Comparison of ENCODE assay signal across 8 cellular contexts in genomic region chr1:23980006-23980724, GRCh38. TPM values are rescaled to one million over a fixed set of nuclear protein-coding genes. Genes with fewer than 3 reads are reported as not detected.
DNase-seq lines count a peak whose midpoint lies in the region; ATAC-seq and TF ChIP-seq lines count a peak whose summit lies in the region.

Gene SRSF10 (minus strand): TSS chr1:23980327. CDS start chr1:23980255, 72 bp downstream.

- peak within 1 kb of the TSS; percentile 94 for H3K4me3 Mint-ChIP-seq in activated naive CD4-positive, alpha-beta T cell treated with anti-CD3 and anti-CD28 coated beads, Interleukin-2, amount 10 ng/mL, durations not matched to agents 7 days and 5 days

- no peaks in the 10 kb centered on the region for H3K9me3 Mint-ChIP-seq in activated naive CD4-positive, alpha-beta T cell treated with anti-CD3 and anti-CD28 coated beads, Interleukin-2, amount 10 ng/mL, durations not matched to agents 7 days and 5 days

- H3K27ac Mint-ChIP-seq in activated naive CD4-positive, alpha-beta T cell treated with anti-CD3 and anti-CD28 coated beads, Interleukin-2, amount 10 ng/mL, durations not matched to agents 7 days and 5 days, result peak within 1 kb of the TSS; percentile 98

- H3K27me3 Mint-ChIP-seq in activated naive CD4-positive, alpha-beta T cell treated with anti-CD3 and anti-CD28 coated beads, Interleukin-2, amount 10 ng/mL, durations not matched to agents 7 days and 5 days, result no peaks in the 10 kb centered on the region

- CTCF ChIA-PET in activated naive CD4-positive, alpha-beta T cell treated with anti-CD3 and anti-CD28 coated beads, Interleukin-2, amount 10 ng/mL, durations not matched to agents 7 days and 5 days (lab: Charles Lee), result interaction anchor here (1.0 kb wide), 1 partner anchor 19 kb away, joined by 5 read pairs; no protein-coding TSS in a partner anchor

- no peaks in the 10 kb centered on the region for H3K27me3 ChIP-seq in gastroesophageal sphincter

- TF ChIP-seq POLR2A in NB4 (IDR thresholded peaks at IDR 0.05; ENCODE audit: extremely low read depth, insufficient read length) (peak; percentile 97), gastroesophageal sphincter (IDR thresholded peaks at IDR 0.05) (peak; percentile 98)

- H3K4me1 ChIP-seq in gastroesophageal sphincter, result peaks cover 12 to 65% (median 24%) of the 10 kb centered on the region in 3 donors

- H3K27ac ChIP-seq in SK-N-MC (peak within 1 kb of the TSS; percentile 99), gastroesophageal sphincter (peak within 1 kb of the TSS; percentile 95 to 98 (median 98))

- no peaks in the 10 kb centered on the region for H3K9me3 ChIP-seq in SK-N-MC (ENCODE audit: low read depth, low read length)
- no peaks in the 10 kb centered on the region for H3K9me3 ChIP-seq in gastroesophageal sphincter

- H3K9ac ChIP-seq in SK-N-MC (ENCODE audit: insufficient read length), result peak within 1 kb of the TSS; percentile 96

- H3K36me3 Mint-ChIP-seq in activated naive CD4-positive, alpha-beta T cell treated with anti-CD3 and anti-CD28 coated beads, Interleukin-2, amount 10 ng/mL, durations not matched to agents 7 days and 5 days, result peaks cover 36% of the 10 kb centered on the region

- no peak for TF ChIP-seq CTCF in NB4 (IDR thresholded peaks at IDR 0.05; ENCODE audit: low read depth, low read length)
- TF ChIP-seq CTCF in gastroesophageal sphincter (IDR thresholded peaks at IDR 0.05), result peak in 3 of 4 experiments; percentile 54 to 85 (median 60)

- H3K4me3 ChIP-seq in GM08714 (ENCODE audit: low read length), result peak within 1 kb of the TSS; percentile 85
- peak within 1 kb of the TSS; percentile 91 for H3K4me3 ChIP-seq in NB4 (ENCODE audit: low read depth, low read length)
- H3K4me3 ChIP-seq in SK-N-MC, result peak within 1 kb of the TSS; percentile 80
- peak within 1 kb of the TSS; percentile 93 to 96 for H3K4me3 ChIP-seq in gastroesophageal sphincter

- H3K4me1 Mint-ChIP-seq in activated naive CD4-positive, alpha-beta T cell treated with anti-CD3 and anti-CD28 coated beads, Interleukin-2, amount 10 ng/mL, durations not matched to agents 7 days and 5 days, result peaks cover 47% of the 10 kb centered on the region

- ATAC-seq in HG02571 (IDR thresholded peaks at IDR 0.05; ENCODE audit: unreplicated experiment) (peak; percentile 88), gastroesophageal sphincter (peak; percentile 99)

- 0% methylated on average over 29 to 37 of the region's 67 CpGs for WGBS in gastroesophageal sphincter (ENCODE audit: low coverage in 1 of 2), 2 donors

- TF ChIP-seq EP300 in gastroesophageal sphincter (IDR thresholded peaks at IDR 0.05), result no peak

- peaks cover 45% of the 10 kb centered on the region for H3K36me3 ChIP-seq in SK-N-MC (ENCODE audit: insufficient read depth, low read length)
- H3K36me3 ChIP-seq in gastroesophageal sphincter, result no peaks in the 10 kb centered on the region

- DNase-seq in NB4 (ENCODE audit: low read depth) (peak; percentile 99), SK-N-MC (ENCODE audit: low read depth, low spot score) (peak; percentile 94), non-pigmented ciliary epithelial cell (ENCODE audit: low read depth) (peak; percentile 93), superior temporal gyrus (ENCODE audit: extremely low spot score) (peak; percentile 99)
- peak; percentile 99 for DNase-seq in activated naive CD4-positive, alpha-beta T cell treated with anti-CD3 and anti-CD28 coated beads, Interleukin-2, amount 10 ng/mL, durations not matched to agents 7 days and 5 days

RNA-seq across cellular contexts. Expression of gene SRSF10, which starts in this region (rescaled TPM):
- 100 to 1,000 TPM in 1 of 4 donors, 10 to 100 TPM in 3; 51.5 to 117 (median 76.2) TPM for total RNA-seq in gastroesophageal sphincter

Comparison
In these comparisons a context has a peak if more than half of its experiments do, and no peak if none do; other contexts are left out.
1. Peak in every context shown above with its lines: DNase-seq, ATAC-seq, H3K4me3 ChIP-seq and H3K27ac ChIP-seq.